In the genomic region with DNA sequence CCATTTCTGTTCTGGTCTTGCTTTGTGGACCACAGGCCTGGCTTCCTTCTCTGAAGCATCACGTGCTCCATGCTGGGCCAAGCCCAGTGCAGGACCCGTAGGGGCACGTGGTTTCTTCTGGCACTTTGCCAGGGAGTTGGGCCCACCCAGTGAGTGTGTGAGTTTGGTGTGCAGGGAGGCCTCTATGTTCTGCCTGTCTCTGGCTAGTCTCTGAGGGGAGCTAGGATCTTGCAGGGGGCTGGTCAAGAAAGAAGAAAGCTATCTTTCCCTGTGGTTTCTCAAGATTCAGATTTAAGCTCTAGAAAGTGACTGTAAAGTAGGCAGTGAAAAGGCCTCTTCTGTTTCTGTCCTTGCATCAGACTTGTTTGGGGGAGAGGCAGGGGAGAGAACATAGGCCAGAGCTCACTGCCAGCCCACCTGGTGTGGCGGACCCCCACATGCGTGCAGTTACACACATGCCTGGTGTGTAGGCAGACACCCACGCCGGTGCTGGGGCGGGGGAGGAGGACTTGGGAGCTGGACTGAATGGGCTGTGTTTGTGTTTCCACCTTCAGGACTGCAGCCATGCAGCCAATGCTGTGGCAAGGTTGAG, we compare ENCODE assay signal across 8 cellular contexts. TPM values are rescaled to one million over a fixed set of nuclear protein-coding genes. Genes with fewer than 3 reads are reported as not detected.
DNase-seq lines count a peak whose midpoint lies in the region; ATAC-seq and TF ChIP-seq lines count a peak whose summit lies in the region.

No MANE protein-coding gene starts in this region.

- H3K4me3 ChIP-seq in subcutaneous abdominal adipose tissue (ENCODE audit: low read depth in 1 of 5, low read length in 5 of 5), result peak overlapping the region in 1 of 5 donors; percentile 1

- no peak overlapping the region for H3K4me3 Mint-ChIP-seq in CD14-positive monocyte

- H3K9ac ChIP-seq in subcutaneous abdominal adipose tissue (ENCODE audit: low read length in 5 of 5), result peak overlapping the region in 1 of 5 donors; percentile 63

- peak overlapping the region in 6 of 7 donors; percentile 31 to 91 (median 82) for H3K27ac Mint-ChIP-seq in CD14-positive monocyte

- peaks cover 69 to 83% of the 10 kb centered on the region in 2 donors for H3K36me3 Mint-ChIP-seq in CD14-positive monocyte

- no peaks in the 10 kb centered on the region for H3K27me3 ChIP-seq in subcutaneous abdominal adipose tissue (ENCODE audit: control insufficient read depth in 5 of 5, insufficient read depth in 4 of 5, low read length in 5 of 5)

- H3K27ac ChIP-seq in subcutaneous abdominal adipose tissue (ENCODE audit: low read depth, low read length), result peak overlapping the region; percentile 87

- TF ChIP-seq CTCF in CD14-positive monocyte (IDR thresholded peaks at IDR 0.05), result no peak

- no peaks in the 10 kb centered on the region for H3K9me3 ChIP-seq in subcutaneous abdominal adipose tissue (ENCODE audit: control insufficient read depth in 5 of 5, low read length in 5 of 5)

- DNase-seq in CD14-positive monocyte (ENCODE audit: low spot score) (no peak), NAMALWA (ENCODE audit: low spot score) (peak; percentile 68), astrocyte of the hippocampus (ENCODE audit: low read depth, low spot score) (peak; percentile 81), left colon (peak; percentile 57 to 71), NCI-H1694 (lab: John Stamatoyannopoulos, UW) (no peak), cerebellar nuclear complex (lab: John Stamatoyannopoulos, UW) (no peak)

- peaks cover 0 to 64% (median 37%) of the 10 kb centered on the region in 5 donors for H3K36me3 ChIP-seq in subcutaneous abdominal adipose tissue (ENCODE audit: control insufficient read depth in 5 of 5, insufficient read depth in 5 of 5, low read length in 5 of 5)

- no peak for ATAC-seq in left colon
- ATAC-seq in GM19395 (IDR thresholded peaks at IDR 0.05; ENCODE audit: unreplicated experiment), result no peak

- no peaks in the 10 kb centered on the region for H3K9me3 Mint-ChIP-seq in CD14-positive monocyte

- peaks cover 0 to 2% (median 2%) of the 10 kb centered on the region in 3 donors for H3K27me3 Mint-ChIP-seq in CD14-positive monocyte (ENCODE audit: low read depth in 3 of 3)

- H3K4me1 ChIP-seq in subcutaneous abdominal adipose tissue (ENCODE audit: control insufficient read depth in 5 of 5, insufficient read depth in 5 of 5, low read length in 5 of 5), result peaks cover 36 to 96% (median 95%) of the 10 kb centered on the region in 5 donors

- H3K4me1 Mint-ChIP-seq in CD14-positive monocyte, result peaks cover 83% of the 10 kb centered on the region

- intact Hi-C loops in CD14-positive monocyte (cut with micrococcal nuclease) (loop anchor here in 1 of 2 donors (5.0 kb wide), 1 partner anchor 46 kb away; the partner anchor contains the start of gene LASP1NB), left colon (cut with DNase I, micrococcal nuclease) (no loop called here)

RNA-seq across cellular contexts. Expression of gene LASP1, which starts 11.8 kb away (rescaled TPM):
- 10 to 100 TPM; 70.6 to 93.7 TPM for polyA plus RNA-seq in CD14-positive monocyte
- 100 to 1,000 TPM; 245 to 318 TPM for total RNA-seq in left colon

RNA-seq across cellular contexts. Expression of gene RPL23, which starts 28.2 kb away (rescaled TPM):
- polyA plus RNA-seq in CD14-positive monocyte, result 100 to 1,000 TPM; 561 to 618 TPM
- 100 to 1,000 TPM; 836 to 861 TPM for total RNA-seq in left colon

RNA-seq across cellular contexts. Expression of gene CWC25, which starts 56.6 kb away (rescaled TPM):
- 1 to 10 TPM; 7.5 to 8.4 TPM for polyA plus RNA-seq in CD14-positive monocyte
- 10 to 100 TPM; 19.0 to 21.0 TPM for total RNA-seq in left colon

Comparison
In these comparisons a context has a peak if more than half of its experiments do, and no peak if none do; other contexts are left out.
1. DNase-seq: peak in NAMALWA (single experiment), astrocyte of the hippocampus (single experiment) and left colon (2 of 2); none in CD14-positive monocyte (single experiment), NCI-H1694 (single experiment) and cerebellar nuclear complex (0 of 2).